Comparison of ENCODE assay signal across 1 cellular context in the genomic region with DNA sequence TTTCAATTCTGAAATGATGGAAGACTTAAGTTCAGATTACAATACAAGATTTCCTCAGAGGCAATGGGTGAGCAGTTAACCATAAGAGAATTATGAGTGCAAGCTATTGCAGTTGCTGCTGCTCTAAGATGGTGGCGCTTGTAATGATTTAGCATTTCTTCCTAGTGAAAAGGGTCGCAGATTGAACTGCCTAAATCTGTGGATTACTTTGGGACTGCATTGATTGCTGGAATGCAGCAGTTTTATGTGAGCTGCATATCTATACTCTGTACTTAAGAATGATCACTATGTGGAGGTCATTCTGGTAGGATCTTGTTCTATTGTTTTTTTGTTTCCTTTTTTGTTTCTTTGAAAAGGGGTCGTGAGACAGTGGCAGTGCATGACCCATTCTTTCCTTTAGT.
TF ChIP-seq lines count a peak whose summit lies in the region.

No MANE protein-coding gene starts in this region.

TF ChIP-seq in WTC11, 78 proteins besides CTCF, POLR2A, EP300 and RAD21 (continued from another document):
- TF ChIP-seq ZNF232 (CRISPR knock-in tag; IDR thresholded peaks at IDR 0.05), result no peak
- no peak for TF ChIP-seq NR3C1 (CRISPR knock-in tag; conservative IDR thresholded peaks at IDR 0.05; ENCODE audit: low read depth)
- no peak for TF ChIP-seq ZBTB21 (CRISPR knock-in tag; IDR thresholded peaks at IDR 0.05; ENCODE audit: borderline replicate concordance)
- TF ChIP-seq, protein P1, sequence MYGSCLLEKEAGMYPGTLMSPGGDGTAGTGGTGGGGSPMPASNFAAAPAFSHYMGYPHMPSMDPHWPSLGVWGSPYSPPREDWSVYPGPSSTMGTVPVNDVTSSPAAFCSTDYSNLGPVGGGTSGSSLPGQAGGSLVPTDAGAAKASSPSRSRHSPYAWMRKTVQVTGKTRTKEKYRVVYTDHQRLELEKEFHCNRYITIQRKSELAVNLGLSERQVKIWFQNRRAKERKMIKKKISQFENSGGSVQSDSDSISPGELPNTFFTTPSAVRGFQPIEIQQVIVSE (CRISPR knock-in tag; IDR thresholded peaks at IDR 0.05; ENCODE audit: borderline replicate concordance), result no peak
- TF ChIP-seq TCF7 (CRISPR knock-in tag; IDR thresholded peaks at IDR 0.05; ENCODE audit: low read depth), result no peak
- TF ChIP-seq ZNF423 (CRISPR knock-in tag; IDR thresholded peaks at IDR 0.05), result no peak
- TF ChIP-seq NR1H2 (CRISPR knock-in tag; IDR thresholded peaks at IDR 0.05), result no peak
- no peak for TF ChIP-seq ATF1 (CRISPR knock-in tag; IDR thresholded peaks at IDR 0.05)
- TF ChIP-seq ZNF317 (CRISPR knock-in tag; IDR thresholded peaks at IDR 0.05; ENCODE audit: borderline replicate concordance, low read depth), result no peak
- TF ChIP-seq, protein P2, sequence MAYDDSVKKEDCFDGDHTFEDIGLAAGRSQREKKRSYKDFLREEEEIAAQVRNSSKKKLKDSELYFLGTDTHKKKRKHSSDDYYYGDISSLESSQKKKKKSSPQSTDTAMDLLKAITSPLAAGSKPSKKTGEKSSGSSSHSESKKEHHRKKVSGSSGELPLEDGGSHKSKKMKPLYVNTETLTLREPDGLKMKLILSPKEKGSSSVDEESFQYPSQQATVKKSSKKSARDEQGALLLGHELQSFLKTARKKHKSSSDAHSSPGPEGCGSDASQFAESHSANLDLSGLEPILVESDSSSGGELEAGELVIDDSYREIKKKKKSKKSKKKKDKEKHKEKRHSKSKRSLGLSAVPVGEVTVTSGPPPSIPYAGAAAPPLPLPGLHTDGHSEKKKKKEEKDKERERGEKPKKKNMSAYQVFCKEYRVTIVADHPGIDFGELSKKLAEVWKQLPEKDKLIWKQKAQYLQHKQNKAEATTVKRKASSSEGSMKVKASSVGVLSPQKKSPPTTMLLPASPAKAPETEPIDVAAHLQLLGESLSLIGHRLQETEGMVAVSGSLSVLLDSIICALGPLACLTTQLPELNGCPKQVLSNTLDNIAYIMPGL (CRISPR knock-in tag; IDR thresholded peaks at IDR 0.05), result no peak
- TF ChIP-seq NR2C2 (CRISPR knock-in tag; IDR thresholded peaks at IDR 0.05), result no peak
- TF ChIP-seq, protein P3, sequence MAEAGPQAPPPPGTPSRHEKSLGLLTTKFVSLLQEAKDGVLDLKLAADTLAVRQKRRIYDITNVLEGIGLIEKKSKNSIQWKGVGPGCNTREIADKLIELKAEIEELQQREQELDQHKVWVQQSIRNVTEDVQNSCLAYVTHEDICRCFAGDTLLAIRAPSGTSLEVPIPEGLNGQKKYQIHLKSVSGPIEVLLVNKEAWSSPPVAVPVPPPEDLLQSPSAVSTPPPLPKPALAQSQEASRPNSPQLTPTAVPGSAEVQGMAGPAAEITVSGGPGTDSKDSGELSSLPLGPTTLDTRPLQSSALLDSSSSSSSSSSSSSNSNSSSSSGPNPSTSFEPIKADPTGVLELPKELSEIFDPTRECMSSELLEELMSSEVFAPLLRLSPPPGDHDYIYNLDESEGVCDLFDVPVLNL (CRISPR knock-in tag; IDR thresholded peaks at IDR 0.05; ENCODE audit: borderline replicate concordance, low read depth), result no peak
- no peak for TF ChIP-seq TEAD1 (CRISPR knock-in tag; IDR thresholded peaks at IDR 0.05)
- TF ChIP-seq ZNF138 (CRISPR knock-in tag; conservative IDR thresholded peaks at IDR 0.05), result no peak
TF ChIP-seq in WTC11: peak in this region for 0.
